In genomic region chr12:124593176-124593575, GRCh38 we compare ENCODE assay signal across 17 cellular contexts.
"Had no signal": no experiment of that assay in that cellular context is flagged by ENCODE, and none has a peak within 500 bp of the region (broad histone marks: within the 10 kb centered on the region; RNA-seq: fewer than 3 reads in every experiment).

No MANE protein-coding gene starts in this region.

- H3K36me3 ChIP-seq: cardiac muscle cell, prostate gland, right atrium auricular region, suprapubic skin, transverse colon, vagina, WERI-Rb-1 had no signal

- H3K4me3 ChIP-seq: cardiac muscle cell, hepatocyte, lung, prostate gland, right atrium auricular region, suprapubic skin, transverse colon, vagina had no signal

- DNase-seq: activated CD4-positive, alpha-beta T cell treated with anti-CD3 and anti-CD28 coated beads, Interleukin-2, amount 50 U/mL, for 4 hours; activated gamma-delta T cell treated with Interleukin-2 at 50 U/mL for 16 hours; dermis blood vessel endothelial cell; effector memory CD8-positive, alpha-beta T cell; stimulated activated naive CD8-positive, alpha-beta T cell treated with anti-CD3 and anti-CD28 coated beads, Interleukin-15, amount 100 ng/mL, for 72 hours; transverse colon; WERI-Rb-1 had no signal

- ATAC-seq: activated naive CD4-positive, alpha-beta T cell treated with anti-CD3 and anti-CD28 coated beads, Interleukin-2, amount 50 U/mL, for 72 hours; effector memory CD8-positive, alpha-beta T cell; stimulated activated naive CD8-positive, alpha-beta T cell treated with anti-CD3 and anti-CD28 coated beads, Interleukin-15, amount 100 ng/mL, for 72 hours had no signal

- H3K27ac Mint-ChIP-seq: activated naive CD4-positive, alpha-beta T cell treated with anti-CD3 and anti-CD28 coated beads, Interleukin-2, amount 50 U/mL, for 72 hours; mesothelial cell of epicardium; stimulated activated naive CD8-positive, alpha-beta T cell treated with anti-CD3 and anti-CD28 coated beads, Interleukin-15, amount 100 ng/mL, for 72 hours had no signal

- H3K27me3 ChIP-seq: cardiac muscle cell, hepatocyte, right atrium auricular region, suprapubic skin, transverse colon, vagina had no signal

- H3K4me3 Mint-ChIP-seq: effector memory CD8-positive, alpha-beta T cell; mesothelial cell of epicardium; nephron; stimulated activated naive CD8-positive, alpha-beta T cell treated with anti-CD3 and anti-CD28 coated beads, Interleukin-15, amount 100 ng/mL, for 72 hours had no signal
